In genomic region chrX:130549370-130549769, GRCh38 we compare ENCODE assay signal across 7 cellular contexts.
DNase-seq lines count a peak whose midpoint lies in the region; TF ChIP-seq lines count a peak whose summit lies in the region.
"Not testable (repeated sequence)": the region's sequence is repeated elsewhere in the genome, so short reads cannot be mapped to it uniquely, and the experiment has no call there.

No MANE protein-coding gene starts in this region.

- not testable (repeated sequence) for H3K4me3 ChIP-seq in AG10803 (ENCODE audit: low read length); brain microvascular endothelial cell (ENCODE audit: low read depth, low read length); fibroblast of pulmonary artery (replicated peaks; ENCODE audit: low read depth, low read length)

- TF ChIP-seq CTCF in AG10803 (conservative IDR thresholded peaks at IDR 0.05; ENCODE audit: low read length); brain microvascular endothelial cell (IDR thresholded peaks at IDR 0.05; ENCODE audit: low read depth, low read length, missing control alignments); fibroblast of pulmonary artery (IDR thresholded peaks at IDR 0.05; ENCODE audit: low read length, missing control alignments): not testable (repeated sequence)

- H3K27me3 ChIP-seq in brain microvascular endothelial cell (replicated peaks) = not testable (repeated sequence)

- not testable (repeated sequence) for H3K36me3 ChIP-seq in brain microvascular endothelial cell (replicated peaks)

- H3K27ac ChIP-seq in brain microvascular endothelial cell = not testable (repeated sequence)

- in situ Hi-C loops in brain microvascular endothelial cell (cut with HindIII; ENCODE audit: low pct_ligation_motif_present, low sequenced_read_pairs) = not testable (repeated sequence)

- DNase-seq in AG10803 (ENCODE audit: low read depth) (peak; percentile 61), EH (ENCODE audit: low read depth) (peak; percentile 65), HCEC 1CT (peak; percentile 18), RPMI7951 (ENCODE audit: low read depth) (peak; percentile 29), brain microvascular endothelial cell (peak; percentile 2), fibroblast of pulmonary artery (ENCODE audit: low read depth) (peak; percentile 1), islet precursor cell (peak; percentile 56)

Comparison
In these comparisons a context has a peak if more than half of its experiments do, and no peak if none do; other contexts are left out.
1. DNase-seq: peak in every context shown above with its lines; median percentile 65 in EH; 61 in AG10803; 56 in islet precursor cell; 29 in RPMI7951; 18 in HCEC 1CT; 2 in brain microvascular endothelial cell; 1 in fibroblast of pulmonary artery.